Comparison of ENCODE assay signal across 8 cellular contexts in genomic region chr19:56333506-56333905, GRCh38. TPM values are rescaled to one million over a fixed set of nuclear protein-coding genes. Genes with fewer than 3 reads are reported as not detected.
DNase-seq lines count a peak whose midpoint lies in the region; ATAC-seq, FAIRE-seq and TF ChIP-seq lines count a peak whose summit lies in the region.

No MANE protein-coding gene starts in this region.

- no peak overlapping the region for H3K4me3 Mint-ChIP-seq in activated naive CD4-positive, alpha-beta T cell treated with anti-CD3 and anti-CD28 coated beads, Interleukin-2, amount 10 ng/mL, durations not matched to agents 7 days and 5 days

- no peak overlapping the region for H3K4me2 ChIP-seq in keratinocyte (ENCODE audit: control insufficient read depth, extremely low read depth, insufficient read depth, low read depth, low read length)

- H3K79me2 ChIP-seq in keratinocyte (ENCODE audit: control insufficient read depth, insufficient read depth, low read length): no peaks in the 10 kb centered on the region

- ATAC-seq in stimulated activated naive CD8-positive, alpha-beta T cell treated with anti-CD3 and anti-CD28 coated beads, Interleukin-15, Interleukin-2, amounts not matched to agents 100 U/mL and 50 U/mL, for 24 hours: no peak
- ATAC-seq in GM19324 (IDR thresholded peaks at IDR 0.05; ENCODE audit: low FRiP score, unreplicated experiment): no peak
- no peak for ATAC-seq in GM21619 (IDR thresholded peaks at IDR 0.05; ENCODE audit: unreplicated experiment)

- no peaks in the 10 kb centered on the region for H3K4me1 ChIP-seq in keratinocyte (ENCODE audit: control insufficient read depth, extremely low read depth, insufficient read depth, low read length)

- no peak overlapping the region for H3K9ac ChIP-seq in keratinocyte (ENCODE audit: control insufficient read depth, extremely low read depth, insufficient read depth, low read length)

- no peaks in the 10 kb centered on the region for H3K4me1 Mint-ChIP-seq in activated naive CD4-positive, alpha-beta T cell treated with anti-CD3 and anti-CD28 coated beads, Interleukin-2, amount 10 ng/mL, durations not matched to agents 7 days and 5 days

- H3K9me3 ChIP-seq in keratinocyte (ENCODE audit: control insufficient read depth, low read depth, low read length): no peaks in the 10 kb centered on the region

- H3K27ac Mint-ChIP-seq in activated naive CD4-positive, alpha-beta T cell treated with anti-CD3 and anti-CD28 coated beads, Interleukin-2, amount 10 ng/mL, durations not matched to agents 7 days and 5 days: no peak overlapping the region

- FAIRE-seq in keratinocyte (lab: Jason Lieb, UNC): peak; percentile 73

- dilution Hi-C loops in keratinocyte (cut with MboI; ENCODE audit: extremely low pct_ligation_motif_present, low sequenced_read_pairs): no loop called here

- TF ChIP-seq CTCF in keratinocyte (optimal IDR thresholded peaks at IDR 0.05 in 1 of 3, IDR thresholded peaks at IDR 0.05 in 1 of 3, conservative IDR thresholded peaks at IDR 0.05 in 1 of 3; ENCODE audit: extremely low read depth in 1 of 3, insufficient read depth in 2 of 3, low read length in 3 of 3): peak; percentile 45 to 67 (median 64)

- no peak overlapping the region for H3K27ac ChIP-seq in keratinocyte (ENCODE audit: control insufficient read depth, insufficient read depth, low read length)

- H4K20me1 ChIP-seq in keratinocyte (ENCODE audit: control insufficient read depth, extremely low read depth, insufficient read depth, low read length): no peaks in the 10 kb centered on the region

- CTCF ChIA-PET in activated naive CD4-positive, alpha-beta T cell treated with anti-CD3 and anti-CD28 coated beads, Interleukin-2, amount 10 ng/mL, durations not matched to agents 7 days and 5 days (lab: Charles Lee): interaction anchor here (0.6 to 6.2 kb wide), 27 partner anchors 11 to 765 kb away, joined by 3 to 98 read pairs (median 3); partner anchors contain the start of gene U2AF2

- no peaks in the 10 kb centered on the region for H3K9me3 Mint-ChIP-seq in activated naive CD4-positive, alpha-beta T cell treated with anti-CD3 and anti-CD28 coated beads, Interleukin-2, amount 10 ng/mL, durations not matched to agents 7 days and 5 days

- no peaks in the 10 kb centered on the region for H3K36me3 ChIP-seq in keratinocyte (ENCODE audit: control insufficient read depth in 2 of 2, extremely low read depth in 1 of 2, insufficient read depth in 2 of 2, low read length in 2 of 2)

- no peaks in the 10 kb centered on the region for H3K36me3 Mint-ChIP-seq in activated naive CD4-positive, alpha-beta T cell treated with anti-CD3 and anti-CD28 coated beads, Interleukin-2, amount 10 ng/mL, durations not matched to agents 7 days and 5 days

- no peak overlapping the region for H2AFZ ChIP-seq in keratinocyte (ENCODE audit: control insufficient read depth, low read length)

- no peak overlapping the region for H3K4me3 ChIP-seq in keratinocyte (ENCODE audit: control insufficient read depth in 2 of 3, extremely low read depth in 1 of 3, insufficient read depth in 2 of 3, low read depth in 1 of 3, low read length in 3 of 3)

- no peaks in the 10 kb centered on the region for H3K27me3 Mint-ChIP-seq in activated naive CD4-positive, alpha-beta T cell treated with anti-CD3 and anti-CD28 coated beads, Interleukin-2, amount 10 ng/mL, durations not matched to agents 7 days and 5 days

- peak; percentile 22 for DNase-seq in DMS153 (lab: John Stamatoyannopoulos, UW)
- DNase-seq in HK-2 (ENCODE audit: unreplicated experiment): peak; percentile 18
- DNase-seq in NOMO-1 treated with dmso at 0.1 percent for 144 hours (lab: John Stamatoyannopoulos, UW; ENCODE audit: unreplicated experiment): peak; percentile 12
- DNase-seq in activated naive CD4-positive, alpha-beta T cell treated with anti-CD3 and anti-CD28 coated beads, Interleukin-2, amount 10 ng/mL, durations not matched to agents 7 days and 5 days: peak; percentile 69
- peak; percentile 32 for DNase-seq in keratinocyte (ENCODE audit: low read depth, low spot score)
- peak; percentile 35 for DNase-seq in stimulated activated naive CD8-positive, alpha-beta T cell treated with anti-CD3 and anti-CD28 coated beads, Interleukin-15, Interleukin-2, amounts not matched to agents 100 U/mL and 50 U/mL, for 24 hours

- H3K27me3 ChIP-seq in keratinocyte (ENCODE audit: control insufficient read depth, extremely low read depth, insufficient read depth, low read length): no peaks in the 10 kb centered on the region

- no peaks in the 10 kb centered on the region for H3K9me1 ChIP-seq in keratinocyte (ENCODE audit: control insufficient read depth, extremely low read depth, insufficient read depth, low read length)

RNA-seq across cellular contexts. Expression of gene ZSCAN5A, which starts 18.9 kb away (rescaled TPM):
- polyA plus RNA-seq in keratinocyte: 5.7 to 9.4 TPM (median 6.1 TPM) in 3 replicates
- 3.0 TPM for polyA plus RNA-seq in keratinocyte (2011; ENCODE audit: low read depth)
- 5.3 and 5.6 TPM in 2 replicates for polyA plus RNA-seq in keratinocyte (2011; cell fraction: cytosol; rRNA removed)
- 5.9 and 6.9 TPM in 2 replicates for polyA plus RNA-seq in keratinocyte (2011; cell fraction: nucleus; rRNA removed)
- polyA plus RNA-seq in keratinocyte (2012; ENCODE audit: low replicate concordance): 5.6 and 5.8 TPM in 2 replicates
- 9.3 to 20.1 TPM (median 19.4 TPM) in 3 replicates for polyA minus RNA-seq in keratinocyte
- polyA minus RNA-seq in keratinocyte (2011; cell fraction: cytosol; rRNA and poly(A)+ RNA removed): 2.3 TPM
- polyA minus RNA-seq in keratinocyte (2011; cell fraction: nucleus; rRNA and poly(A)+ RNA removed): 7.1 and 13.2 TPM in 2 replicates

RNA-seq across cellular contexts. Expression of gene ZNF582, which starts 59.8 kb away (rescaled TPM):
- 4.0 to 4.7 TPM (median 4.3 TPM) in 3 replicates for polyA plus RNA-seq in keratinocyte
- 0.72 TPM for polyA plus RNA-seq in keratinocyte (2011; ENCODE audit: low read depth)
- polyA plus RNA-seq in keratinocyte (2011; cell fraction: cytosol; rRNA removed): 3.7 and 4.4 TPM in 2 replicates
- 4.3 and 6.5 TPM in 2 replicates for polyA plus RNA-seq in keratinocyte (2011; cell fraction: nucleus; rRNA removed)
- 2.4 and 3.6 TPM in 2 replicates for polyA plus RNA-seq in keratinocyte (2012; ENCODE audit: low replicate concordance)
- 1.4 to 4.0 TPM (median 3.3 TPM) in 3 replicates for polyA minus RNA-seq in keratinocyte
- polyA minus RNA-seq in keratinocyte (2011; cell fraction: cytosol; rRNA and poly(A)+ RNA removed): 2.5 TPM
- 2.3 and 4.7 TPM in 2 replicates for polyA minus RNA-seq in keratinocyte (2011; cell fraction: nucleus; rRNA and poly(A)+ RNA removed)

Comparison
In these comparisons a context has a peak if more than half of its experiments do, and no peak if none do; other contexts are left out.
1. DNase-seq: peak in every context shown above with its lines; median percentile 69 in activated naive CD4-positive, alpha-beta T cell treated with anti-CD3 and anti-CD28 coated beads, Interleukin-2, amount 10 ng/mL, durations not matched to agents 7 days and 5 days; 35 in stimulated activated naive CD8-positive, alpha-beta T cell treated with anti-CD3 and anti-CD28 coated beads, Interleukin-15, Interleukin-2, amounts not matched to agents 100 U/mL and 50 U/mL, for 24 hours; 32 in keratinocyte; 22 in DMS153; 18 in HK-2; 12 in NOMO-1 treated with dmso at 0.1 percent for 144 hours.